Comparison of ENCODE assay signal across 27 cellular contexts in the genomic region with DNA sequence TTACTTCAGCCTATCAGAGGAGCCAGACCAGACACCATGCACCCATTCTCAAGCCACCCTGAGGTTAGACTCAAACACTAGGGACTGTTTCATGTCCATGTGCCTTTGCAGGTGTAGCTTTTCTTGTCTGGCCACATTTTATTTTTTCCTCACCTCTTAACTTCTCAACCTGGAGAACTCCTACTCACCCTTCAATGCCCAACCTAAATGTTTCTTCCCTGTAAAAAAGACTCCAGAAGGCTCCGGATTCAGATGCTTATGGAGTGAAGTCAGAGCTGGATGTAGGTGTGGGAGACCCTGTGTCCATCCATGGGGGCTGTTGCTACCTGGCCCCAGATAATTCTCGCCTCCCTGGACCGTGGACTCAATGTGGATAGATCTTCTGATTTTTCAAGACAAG.
"Had no signal": no experiment of that assay in that cellular context is flagged by ENCODE, and none has a peak within 500 bp of the region (broad histone marks: within the 10 kb centered on the region; RNA-seq: fewer than 3 reads in every experiment).

No MANE protein-coding gene starts in this region.

- DNase-seq: activated effector memory CD4-positive, alpha-beta T cell treated with anti-CD3 and anti-CD28 coated beads, Interleukin-2, amount 50 U/mL, for 16 hours; activated effector memory CD4-positive, alpha-beta T cell treated with Interleukin-2 at 50 U/mL for 16 hours; activated gamma-delta T cell; activated gamma-delta T cell treated with Interleukin-2 at 50 U/mL for 16 hours; activated naive CD4-positive, alpha-beta T cell; activated naive CD4-positive, alpha-beta T cell treated with anti-CD3 and anti-CD28 coated beads for 36 hours; activated naive CD4-positive, alpha-beta T cell treated with anti-CD3 and anti-CD28 coated beads, Interleukin-2, amount 10 ng/mL, durations not matched to agents 7 days and 5 days; activated naive CD4-positive, alpha-beta T cell treated with anti-CD3 and anti-CD28 coated beads, Interleukin-2, amount 50 U/mL, for 16 hours; activated naive CD4-positive, alpha-beta T cell treated with Interleukin-2 at 50 U/mL for 16 hours; activated naive CD8-positive, alpha-beta T cell treated with anti-CD3 and anti-CD28 coated beads for 36 hours; activated naive CD8-positive, alpha-beta T cell treated with anti-CD3 and anti-CD28 coated beads, Interleukin-2, amount 10 ng/mL, durations not matched to agents 7 days and 5 days; activated naive CD8-positive, alpha-beta T cell treated with anti-CD3 and anti-CD28 coated beads, Interleukin-2, amount 50 U/mL, for 24 hours; activated T-cell treated with anti-CD3 and anti-CD28 coated beads, Interleukin-2, amount 50 U/mL, for 24 hours; activated T-cell treated with anti-CD3 and anti-CD28 coated beads, Interleukin-2, amount 50 U/mL, for 4 hours; activated T-cell treated with anti-CD3 and anti-CD28 coated beads, Interleukin-2, amount 50 U/mL, for 48 hours; activated T-cell treated with anti-CD3 and anti-CD28 coated beads, Interleukin-2, amount 50 U/mL, for 72 hours; adrenal gland; aorta; body of pancreas; brain microvascular endothelial cell; central memory CD4-positive, alpha-beta T cell; cerebellar nuclear complex had no signal

- H3K27me3 ChIP-seq: adrenal gland, ascending aorta, body of pancreas, brain microvascular endothelial cell, cardiac muscle cell had no signal

- H3K27ac ChIP-seq: adrenal gland, ascending aorta, body of pancreas, brain microvascular endothelial cell, breast epithelium, cardiac muscle cell had no signal

- H3K4me1 ChIP-seq: adrenal gland, ascending aorta, body of pancreas, breast epithelium had no signal

- H3K36me3 ChIP-seq: adrenal gland, ascending aorta, brain microvascular endothelial cell, breast epithelium, cardiac muscle cell had no signal

- ATAC-seq: activated naive CD4-positive, alpha-beta T cell treated with anti-CD3 and anti-CD28 coated beads, Interleukin-2, amount 50 U/mL, for 72 hours; activated naive CD8-positive, alpha-beta T cell treated with anti-CD3 and anti-CD28 coated beads, Interleukin-2, amount 50 U/mL, for 24 hours; activated T-cell treated with anti-CD3 and anti-CD28 coated beads, Interleukin-2, amount 50 U/mL, for 4 hours; activated T-cell treated with anti-CD3 and anti-CD28 coated beads, Interleukin-2, amount 50 U/mL, for 72 hours; activated T-helper 17 cell treated with anti-CD3 and anti-CD28 coated beads, Interleukin-2, amount 50 U/mL, for 72 hours; body of pancreas had no signal

- H3K4me3 ChIP-seq: adrenal gland, ascending aorta, body of pancreas, breast epithelium, cardiac muscle cell had no signal

- H3K9me3 ChIP-seq: adrenal gland, ascending aorta, body of pancreas, breast epithelium had no signal
